Comparison of ENCODE assay signal across 8 cellular contexts in the genomic region with DNA sequence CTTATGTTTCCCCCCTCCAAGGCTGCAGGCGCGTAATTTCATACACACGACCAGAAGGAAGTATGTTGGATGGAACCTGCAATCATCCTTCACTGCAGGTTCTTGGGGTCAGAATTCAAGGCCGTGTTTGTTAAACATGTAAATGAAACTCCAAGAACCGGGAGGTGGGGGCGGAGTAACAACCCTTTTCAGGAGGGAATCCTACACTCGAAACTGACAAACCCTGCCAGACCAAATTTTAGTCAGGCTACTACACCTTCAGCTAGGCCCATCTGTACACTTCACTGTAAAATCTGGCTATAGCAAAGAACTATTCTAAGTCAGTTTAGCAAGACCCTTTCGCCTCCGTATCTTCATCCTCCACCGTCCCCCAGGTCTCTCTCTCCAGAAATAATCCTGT. TPM values are rescaled to one million over a fixed set of nuclear protein-coding genes. Genes with fewer than 3 reads are reported as not detected.
DNase-seq lines count a peak whose midpoint lies in the region; FAIRE-seq and TF ChIP-seq lines count a peak whose summit lies in the region.

No MANE protein-coding gene starts in this region.

- intact Hi-C loops in mammary epithelial cell (cut with micrococcal nuclease) = loop anchor here (5.0 kb wide), 2 partner anchors 179 to 251 kb away; a partner anchor contains a TSS

- H3K36me3 ChIP-seq in HUES6 (ENCODE audit: control insufficient read depth, insufficient read depth, low read length) (peaks cover 9% of the 10 kb centered on the region; the same call in 1 of the 2 replicates), mammary epithelial cell (ENCODE audit: insufficient read depth, low read length) (no peaks in the 10 kb centered on the region), muscle layer of duodenum (ENCODE audit: control insufficient read depth in 1 of 2, insufficient read depth in 2 of 2, low read length in 2 of 2) (peaks cover 0 to 4% of the 10 kb centered on the region in 2 donors)

- H3K27me3 ChIP-seq in HUES6 (ENCODE audit: control insufficient read depth, insufficient read depth, low read length) (no peaks in the 10 kb centered on the region), mammary epithelial cell (ENCODE audit: insufficient read depth, low read length) (no peaks in the 10 kb centered on the region), muscle layer of duodenum (ENCODE audit: low read depth, low read length) (no peaks in the 10 kb centered on the region)

- H3K9ac ChIP-seq in HUES6 (ENCODE audit: low read length) = peak overlapping the region; percentile 79
- H3K9ac ChIP-seq in mammary epithelial cell (ENCODE audit: insufficient read depth, low read length) = peak overlapping the region; percentile 66

- H3K79me2 ChIP-seq in mammary epithelial cell (ENCODE audit: insufficient read depth, low read length) = peaks cover 21% of the 10 kb centered on the region

- no peaks in the 10 kb centered on the region for H4K20me1 ChIP-seq in mammary epithelial cell (ENCODE audit: insufficient read depth, low read length)

- H2AFZ ChIP-seq in mammary epithelial cell (ENCODE audit: low read depth, low read length) = peak overlapping the region; percentile 98

- dilution Hi-C loops in mammary epithelial cell (cut with HindIII; ENCODE audit: low sequenced_read_pairs) = no loop called here

- H3K4me2 ChIP-seq in mammary epithelial cell (ENCODE audit: insufficient read depth, low read depth, low read length) = peak overlapping the region; percentile 86

- peaks cover 8% of the 10 kb centered on the region; the same call in 1 of the 2 replicates for H3K4me1 ChIP-seq in HUES6 (ENCODE audit: control insufficient read depth, insufficient read depth, low read length)
- no peaks in the 10 kb centered on the region for H3K4me1 ChIP-seq in mammary epithelial cell (ENCODE audit: insufficient read depth, low read length)
- H3K4me1 ChIP-seq in muscle layer of duodenum (ENCODE audit: control insufficient read depth in 1 of 2, insufficient read depth in 2 of 2, low read length in 2 of 2) = peaks cover 11 to 12% of the 10 kb centered on the region in 2 donors

- whole genome bisulfite sequencing in mammary epithelial cell (ENCODE audit: low coverage, missing lambda C conversion rate) = 9% methylated on average over 10 of the region's 10 CpGs

- no peak for TF ChIP-seq CTCF in AG09309 (IDR thresholded peaks at IDR 0.05; ENCODE audit: control insufficient read depth, insufficient read depth, low read depth, low read length, missing control alignments)
- TF ChIP-seq CTCF in mammary epithelial cell (conservative IDR thresholded peaks at IDR 0.05 in 1 of 2, IDR thresholded peaks at IDR 0.05 in 1 of 2; ENCODE audit: extremely low read depth in 1 of 2, insufficient read depth in 1 of 2, low read depth in 1 of 2, low read length in 2 of 2) = no peak
- no peak for TF ChIP-seq CTCF in D721Med (IDR thresholded peaks at IDR 0.05; ENCODE audit: insufficient read depth, missing control alignments)

- H3K9me3 ChIP-seq in HUES6 (ENCODE audit: control insufficient read depth, insufficient read depth, low read depth, low read length) (no peaks in the 10 kb centered on the region; the same call in 1 of the 2 replicates), mammary epithelial cell (replicated peaks; ENCODE audit: insufficient read depth, low read length) (no peaks in the 10 kb centered on the region), muscle layer of duodenum (ENCODE audit: control insufficient read depth in 1 of 2, low read length in 2 of 2) (no peaks in the 10 kb centered on the region)

- CTCF ChIA-PET in mammary epithelial cell (lab: Charles Lee; ENCODE audit: low non-redundant PET) = no interaction called here

- H3K4me3 ChIP-seq in AG09309 (ENCODE audit: control insufficient read depth, low read depth, low read length) (peak overlapping the region; percentile 76), HUES6 (ENCODE audit: low read depth, low read length) (peak overlapping the region; percentile 86), mammary epithelial cell (replicated peaks in 1 of 3; ENCODE audit: insufficient read depth in 1 of 3, low read depth in 2 of 3, low read length in 3 of 3) (peak overlapping the region; percentile 76 to 97 (median 88)), muscle layer of duodenum (ENCODE audit: low read depth in 1 of 2, low read length in 2 of 2) (peak overlapping the region; percentile 79 to 99)

- no peak for FAIRE-seq in D721Med (lab: Jason Lieb, UNC)

- DNase-seq in AG09309 (ENCODE audit: low read depth) (no peak), mammary epithelial cell (peak; percentile 2), D721Med (ENCODE audit: insufficient read length, low spot score) (no peak), DMS153 (lab: John Stamatoyannopoulos, UW) (no peak), COLO668 (lab: John Stamatoyannopoulos, UW; ENCODE audit: unreplicated experiment) (no peak)
- DNase-seq in activated CD8-positive, alpha-beta memory T cell treated with anti-CD3 and anti-CD28 coated beads, Interleukin-2, amount 50 U/mL, for 4 hours = no peak

- BruUV-seq in mammary epithelial cell (replicated peaks; lab: Mats Ljungman, UMichigan) = no TSS peak

- H3K27ac ChIP-seq in HUES6 (ENCODE audit: low read depth, low read length) (no peak overlapping the region), mammary epithelial cell (ENCODE audit: insufficient read depth, low read depth, low read length) (peak overlapping the region; percentile 48), muscle layer of duodenum (ENCODE audit: low read length) (no peak overlapping the region)

- in situ Hi-C loops in mammary epithelial cell (cut with MboI; ENCODE audit: low sequenced_read_pairs in 2 of 2) = no loop called here

RNA-seq across cellular contexts. Expression of a gene that starts 1.2 kb away (rescaled TPM):
- total RNA-seq in mammary epithelial cell = 1 to 10 TPM; 8.3 to 9.0 TPM
- polyA plus RNA-seq in mammary epithelial cell = 2.1 TPM
- 3.7 TPM for polyA minus RNA-seq in mammary epithelial cell
